1 cellular context compared by ENCODE assay signal in genomic region chr19:11624064-11624463, GRCh38.
TF ChIP-seq lines count a peak whose summit lies in the region.

No MANE protein-coding gene starts in this region.

TF ChIP-seq in HepG2, 621 proteins besides CTCF, POLR2A, EP300 and RAD21:
- TF ChIP-seq ZNF407 (CRISPR knock-in tag; IDR thresholded peaks at IDR 0.05; ENCODE audit: not compliant biosample characterization): no peak
- TF ChIP-seq LCORL (IDR thresholded peaks at IDR 0.05): 0 out of 2 replicates have a peak, but pooled peaks have one; percentile 29
- TF ChIP-seq LCORL (CRISPR knock-in tag; IDR thresholded peaks at IDR 0.05): no peak
- TF ChIP-seq PAXIP1 (CRISPR knock-in tag; conservative IDR thresholded peaks at IDR 0.05): peak; percentile 20
- peak; percentile 62 for TF ChIP-seq FOSL2 (CRISPR knock-in tag; IDR thresholded peaks at IDR 0.05)
- 0 out of 2 replicates have a peak, but pooled peaks have one; percentile 4 for TF ChIP-seq ZNF414 (CRISPR knock-in tag; IDR thresholded peaks at IDR 0.05)
- peak; percentile 51 for TF ChIP-seq HNF4A (CRISPR knock-in tag; IDR thresholded peaks at IDR 0.05)
TF ChIP-seq in HepG2: peak in this region for 5.
